In the genomic region with DNA sequence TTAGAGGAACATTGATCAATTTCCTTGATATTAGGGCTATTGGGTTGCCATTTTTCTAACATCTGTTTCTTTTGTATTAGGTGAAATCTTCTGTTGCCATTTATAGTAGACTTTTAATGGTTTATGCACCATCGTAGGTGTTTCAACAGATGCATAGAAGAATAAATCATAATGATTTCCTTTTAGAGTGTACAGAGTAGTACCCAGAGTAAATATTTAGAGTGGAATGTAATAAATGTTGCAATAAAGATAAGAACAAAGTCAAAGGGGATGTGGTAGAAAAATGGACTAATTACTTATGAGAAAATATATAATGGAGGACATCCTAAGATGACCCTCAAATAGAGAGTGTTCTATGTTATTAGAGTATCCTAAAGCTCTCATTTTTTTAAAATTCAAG, we compare ENCODE assay signal across 25 cellular contexts.
"Had no signal": no experiment of that assay in that cellular context is flagged by ENCODE, and none has a peak within 500 bp of the region (broad histone marks: within the 10 kb centered on the region; RNA-seq: fewer than 3 reads in every experiment).

No MANE protein-coding gene starts in this region.

- H3K27me3 ChIP-seq: colonic mucosa, neutrophil, right atrium auricular region, sigmoid colon, stomach, thyroid gland, vagina had no signal

- ATAC-seq: esophagus mucosa; natural killer cell treated with Interleukin-12 subunit alpha and Interleukin-12 subunit beta and Interleukin-15 and Interleukin-18, amount 100 ng/mL, for 72 hours; stimulated activated effector memory CD8-positive, alpha-beta T cell treated with anti-CD3 and anti-CD28 coated beads, Interleukin-12 subunit alpha, Interleukin-12 subunit beta, amount 100 ng/mL, for 72 hours had no signal

- H3K27ac ChIP-seq: colonic mucosa, epithelial cell of prostate, neutrophil, parathyroid adenoma, prostate gland, right atrium auricular region, sigmoid colon, stomach, thyroid gland, vagina had no signal

- H3K4me3 ChIP-seq: colonic mucosa, lung, prostate gland, right atrium auricular region, sigmoid colon, stomach, thyroid gland, vagina had no signal

- H3K9me3 ChIP-seq: colonic mucosa, neutrophil, prostate gland, thyroid gland, vagina had no signal

- H2AFZ ChIP-seq: parathyroid adenoma had no signal

- H3K79me2 ChIP-seq: parathyroid adenoma had no signal

- H3K4me1 ChIP-seq: colonic mucosa, parathyroid adenoma, prostate gland, right atrium auricular region, thyroid gland, vagina had no signal

- DNase-seq: colonic mucosa; effector CD8-positive, alpha-beta T cell; endodermal cell; foreskin melanocyte; hypothalamus; immature natural killer cell; islet precursor cell; kidney glomerular epithelial cell; naive B cell; sigmoid colon; stimulated activated CD4-positive, alpha-beta T cell treated with anti-CD3 and anti-CD28 coated beads, Interleukin-2, amount 100 ng/mL, for 24 hours; stimulated activated CD4-positive, alpha-beta T cell treated with anti-CD3 and anti-CD28 coated beads, Interleukin-4, amount 100 ng/mL, for 24 hours; stimulated activated naive CD4-positive, alpha-beta T cell treated with Interleukin-2 at 50 U/mL for 16 hours; stomach; thyroid gland had no signal

- H3K36me3 ChIP-seq: colonic mucosa, neutrophil, prostate gland, right atrium auricular region, sigmoid colon, stomach, thyroid gland, vagina had no signal
